ENCODE assay signal across 9 cellular contexts in the genomic region with DNA sequence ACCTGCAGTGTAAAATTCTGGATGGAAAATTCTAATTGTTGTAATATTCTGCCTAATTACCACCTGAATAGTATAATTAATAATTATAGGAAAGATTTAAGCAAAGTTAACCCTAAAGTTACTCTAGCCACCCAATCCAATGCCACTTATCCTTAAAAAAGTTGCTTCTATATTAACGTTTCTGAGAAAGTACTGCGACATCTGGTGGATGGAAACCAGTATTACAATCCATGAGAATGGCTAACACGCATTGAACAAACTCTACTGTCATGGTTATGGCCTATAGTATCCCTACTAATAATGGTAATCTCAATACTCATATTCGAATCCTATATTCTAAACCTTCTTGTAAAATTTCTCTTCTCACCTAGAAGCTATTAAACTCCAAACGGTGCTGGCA.
A peak's percentile ranks its signal among the peaks of the same experiment; 100 is the strongest.
DNase-seq lines count a peak whose midpoint lies in the region; ATAC-seq and TF ChIP-seq lines count a peak whose summit lies in the region.
"Had no signal": no experiment of that assay in that cellular context is flagged by ENCODE, and none has a peak within 500 bp of the region (broad histone marks: within the 10 kb centered on the region; RNA-seq: fewer than 3 reads in every experiment).

No MANE protein-coding gene starts in this region.

- no peak overlapping the region for H3K27ac Mint-ChIP-seq in brain
- H3K27ac Mint-ChIP-seq in activated naive CD8-positive, alpha-beta T cell treated with anti-CD3 and anti-CD28 coated beads for 36 hours = no peak overlapping the region

- peaks cover 0 to 6% (median 4%) of the 10 kb centered on the region in 5 experiments for H3K9me3 Mint-ChIP-seq in brain
- H3K9me3 Mint-ChIP-seq in activated naive CD8-positive, alpha-beta T cell treated with anti-CD3 and anti-CD28 coated beads for 36 hours = peaks cover 2% of the 10 kb centered on the region

- H3K4me1 Mint-ChIP-seq in brain = peaks cover 5% of the 10 kb centered on the region
- H3K4me1 Mint-ChIP-seq in activated naive CD8-positive, alpha-beta T cell treated with anti-CD3 and anti-CD28 coated beads for 36 hours = no peaks in the 10 kb centered on the region

- peaks cover 9% of the 10 kb centered on the region for H3K27me3 Mint-ChIP-seq in brain
- H3K27me3 Mint-ChIP-seq in activated naive CD8-positive, alpha-beta T cell treated with anti-CD3 and anti-CD28 coated beads for 36 hours = no peaks in the 10 kb centered on the region

- no peaks in the 10 kb centered on the region for H3K36me3 Mint-ChIP-seq in brain
- H3K36me3 Mint-ChIP-seq in activated naive CD8-positive, alpha-beta T cell treated with anti-CD3 and anti-CD28 coated beads for 36 hours = no peaks in the 10 kb centered on the region

- TF ChIP-seq CTCF in GM12874 (IDR thresholded peaks at IDR 0.05; ENCODE audit: insufficient read depth, low read depth, low read length) (peak; percentile 44), brain (conservative IDR thresholded peaks at IDR 0.05) (peak; percentile 24 to 60)

- peak; percentile 36 for DNase-seq in myocyte (ENCODE audit: low read depth)
- no peak for DNase-seq in NCI-H345 (lab: John Stamatoyannopoulos, UW)
- no peak for DNase-seq in activated naive CD8-positive, alpha-beta T cell treated with anti-CD3 and anti-CD28 coated beads for 36 hours
- DNase-seq in central memory CD4-positive, alpha-beta T cell = no peak
- DNase-seq: activated CD4-positive, alpha-beta T cell treated with anti-CD3 and anti-CD28 coated beads for 1 hour had no signal

- peak; percentile 69 for ATAC-seq in HG03432 (IDR thresholded peaks at IDR 0.05; ENCODE audit: unreplicated experiment)
- no peak for ATAC-seq in HG02678 (IDR thresholded peaks at IDR 0.05; ENCODE audit: unreplicated experiment)

- no peak overlapping the region for H3K4me3 Mint-ChIP-seq in brain
- no peak overlapping the region for H3K4me3 Mint-ChIP-seq in activated naive CD8-positive, alpha-beta T cell treated with anti-CD3 and anti-CD28 coated beads for 36 hours
